Comparison of ENCODE assay signal across 6 cellular contexts in the genomic region with DNA sequence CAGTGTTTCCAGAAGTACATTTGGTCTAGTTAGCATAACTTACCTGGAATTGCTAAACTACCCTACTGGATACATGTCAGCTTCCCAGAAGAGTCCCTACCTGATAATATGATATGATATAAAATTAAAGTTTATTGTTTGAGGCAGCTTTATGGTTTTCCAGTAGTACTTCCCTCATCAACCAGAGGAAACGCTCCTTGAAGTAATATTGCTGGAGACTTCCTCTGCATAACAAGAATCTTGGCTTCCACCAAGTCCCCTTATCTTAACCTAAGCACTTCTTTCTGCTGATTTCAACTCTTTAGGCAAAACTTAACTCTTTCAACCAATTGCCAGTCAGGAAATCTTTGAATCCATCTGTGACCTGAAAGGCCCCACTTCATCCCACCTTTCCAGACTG.
"Had no signal": no experiment of that assay in that cellular context is flagged by ENCODE, and none has a peak within 500 bp of the region (broad histone marks: within the 10 kb centered on the region; RNA-seq: fewer than 3 reads in every experiment).

No MANE protein-coding gene starts in this region.

- H3K4me3 Mint-ChIP-seq: IgD-negative memory B cell had no signal

- H3K27me3 Mint-ChIP-seq: IgD-negative memory B cell had no signal

- FAIRE-seq: HepG2, HTR-8/SVneo, K562 had no signal

- H3K27ac ChIP-seq: HL-60 had no signal

- DNase-seq: IMR-90 had no signal

- H3K4me3 ChIP-seq: K562 had no signal
